30 cellular contexts compared by ENCODE assay signal in genomic region chr3:182524711-182525401, GRCh38.
DNase-seq lines count a peak whose midpoint lies in the region; ATAC-seq, FAIRE-seq and TF ChIP-seq lines count a peak whose summit lies in the region.
"Had no signal": no experiment of that assay in that cellular context is flagged by ENCODE, and none has a peak within 500 bp of the region (broad histone marks: within the 10 kb centered on the region; RNA-seq: fewer than 3 reads in every experiment).

No MANE protein-coding gene starts in this region.

- intact Hi-C loops in pancreas (cut with DNase I) (no loop called here), left ventricle myocardium superior (cut with micrococcal nuclease) (no loop called here)

- FAIRE-seq in pancreas (lab: Jason Lieb, UNC), result no peak
- FAIRE-seq: GM19239, HTR-8/SVneo, K562, RCC 7860 had no signal

- H3K4me3 ChIP-seq in pancreas, result no peak overlapping the region
- H3K4me3 ChIP-seq: GM23248, K562, SJCRH30, smooth muscle cell, suprapubic skin, upper lobe of right lung had no signal

- WGBS in pancreas, 2 donors, result 15% methylated on average over 5 of the region's 5 CpGs

- peak; percentile 75 for ATAC-seq in esophagus mucosa
- peak in 3 of 4 donors; percentile 20 to 75 (median 66) for ATAC-seq in pancreas
- ATAC-seq in HG03439 (IDR thresholded peaks at IDR 0.05; ENCODE audit: unreplicated experiment), result no peak
- ATAC-seq in left ventricle myocardium superior, result no peak
- ATAC-seq: activated CD8-positive, alpha-beta memory T cell treated with anti-CD3 and anti-CD28 coated beads, Interleukin-2, amount 10 ng/mL, durations not matched to agents 7 days and 5 days; K562; left cardiac atrium; right cardiac atrium; T-cell; upper lobe of right lung had no signal

- POLR2A ChIA-PET in HEK293T (lab: Yijun Ruan, JAX), result interaction anchor here (0.8 kb wide), 1 partner anchor 25 kb away, joined by 3 read pairs; no protein-coding TSS in a partner anchor

- DNase-seq in HEK293T (ENCODE audit: extremely low spot score) (peak; percentile 8), RPMI7951 (ENCODE audit: low read depth) (peak; percentile 13), pancreas (no peak), substantia nigra (lab: John Stamatoyannopoulos, UW) (no peak), left ventricle myocardium superior (no peak), amniotic stem cell (lab: John Stamatoyannopoulos, UW) (no peak)
- DNase-seq: activated CD8-positive, alpha-beta memory T cell treated with anti-CD3 and anti-CD28 coated beads, Interleukin-2, amount 10 ng/mL, durations not matched to agents 7 days and 5 days; activated gamma-delta T cell treated with Interleukin-2 at 50 U/mL for 16 hours; activated naive CD8-positive, alpha-beta T cell treated with anti-CD3 and anti-CD28 coated beads, Interleukin-2, amount 10 ng/mL, durations not matched to agents 7 days and 5 days; activated T-cell treated with anti-CD3 and anti-CD28 coated beads, Interleukin-2, amount 50 U/mL, for 48 hours; central memory CD4-positive, alpha-beta T cell; GM23248; hypothalamus; left cardiac atrium; MM.1S; NCI-H2029 treated with DMSO at 0.1 percent for 48 hours; NCI-H226; right cardiac atrium; SJCRH30; stimulated activated naive CD4-positive, alpha-beta T cell; T-cell; upper lobe of right lung had no signal

- H3K27me3 ChIP-seq in pancreas, result no peaks in the 10 kb centered on the region
- H3K27me3 ChIP-seq: SJCRH30, suprapubic skin, upper lobe of right lung had no signal

- H3K36me3 ChIP-seq in pancreas, result no peaks in the 10 kb centered on the region
- H3K36me3 ChIP-seq: SJCRH30, suprapubic skin, upper lobe of right lung had no signal

- peaks cover 0 to 9% (median 4%) of the 10 kb centered on the region in 3 donors for H3K4me1 ChIP-seq in pancreas
- H3K4me1 ChIP-seq: SJCRH30, suprapubic skin, upper lobe of right lung had no signal

- TF ChIP-seq CTCF in pancreas (IDR thresholded peaks at IDR 0.05), result no peak

- CTCF ChIA-PET in HEK293T (lab: Yijun Ruan, JAX), result no interaction called here

- H3K27ac ChIP-seq in pancreas, result no peak overlapping the region
- H3K27ac ChIP-seq in substantia nigra (ENCODE audit: low read depth, low read length, poor library complexity, severe bottlenecking), result no peak overlapping the region
- H3K27ac ChIP-seq: GM23248, SJCRH30, suprapubic skin, upper lobe of right lung had no signal

- H3K9me3 ChIP-seq in pancreas, result no peaks in the 10 kb centered on the region
- H3K9me3 ChIP-seq: SJCRH30, suprapubic skin, upper lobe of right lung had no signal

TF ChIP-seq in HEK293T, 16 proteins besides CTCF, POLR2A, EP300 and RAD21:
- TF ChIP-seq FOXK2 (IDR thresholded peaks at IDR 0.05), result no peak
- peak; percentile 71; the same call in 1 of the 2 replicates for TF ChIP-seq CTBP1 (IDR thresholded peaks at IDR 0.05; ENCODE audit: borderline replicate concordance)
- peak; percentile 86 for TF ChIP-seq PKNOX1 (IDR thresholded peaks at IDR 0.05)

Comparison
In these comparisons a context has a peak if more than half of its experiments do, and no peak if none do; other contexts are left out.
1. DNase-seq: peak in HEK293T (single experiment) and RPMI7951 (single experiment); none in pancreas (0 of 6), substantia nigra (0 of 49), left ventricle myocardium superior (single experiment) and amniotic stem cell (single experiment).
2. ATAC-seq: peak in esophagus mucosa (single experiment) and pancreas (3 of 4); none in HG03439 (single experiment) and left ventricle myocardium superior (single experiment).